ENCODE assay signal across 8 cellular contexts in genomic region chr9:5799314-5799713, GRCh38. TPM values are rescaled to one million over a fixed set of nuclear protein-coding genes. Genes with fewer than 3 reads are reported as not detected.
DNase-seq lines count a peak whose midpoint lies in the region; ATAC-seq and TF ChIP-seq lines count a peak whose summit lies in the region.

No MANE protein-coding gene starts in this region.

- peak overlapping the region; percentile 55 for H3K27ac Mint-ChIP-seq in activated CD8-positive, alpha-beta T cell treated with anti-CD3 and anti-CD28 coated beads for 36 hours
- H3K27ac Mint-ChIP-seq in activated CD8-positive, alpha-beta T cell treated with anti-CD3 and anti-CD28 coated beads, Interleukin-2, amount 10 ng/mL, durations not matched to agents 7 days and 5 days = no peak overlapping the region

- H3K4me1 Mint-ChIP-seq in activated CD8-positive, alpha-beta T cell treated with anti-CD3 and anti-CD28 coated beads for 36 hours (ENCODE audit: low read depth) = peaks cover 34% of the 10 kb centered on the region
- H3K4me1 Mint-ChIP-seq in activated CD8-positive, alpha-beta T cell treated with anti-CD3 and anti-CD28 coated beads, Interleukin-2, amount 10 ng/mL, durations not matched to agents 7 days and 5 days (ENCODE audit: low read depth) = peaks cover 6% of the 10 kb centered on the region

- no peak overlapping the region for H3K4me3 Mint-ChIP-seq in activated CD8-positive, alpha-beta T cell treated with anti-CD3 and anti-CD28 coated beads for 36 hours
- H3K4me3 Mint-ChIP-seq in activated CD8-positive, alpha-beta T cell treated with anti-CD3 and anti-CD28 coated beads, Interleukin-2, amount 10 ng/mL, durations not matched to agents 7 days and 5 days = no peak overlapping the region

- H3K36me3 Mint-ChIP-seq in activated CD8-positive, alpha-beta T cell treated with anti-CD3 and anti-CD28 coated beads for 36 hours (ENCODE audit: low read depth) = peaks cover 17% of the 10 kb centered on the region
- peaks cover 52% of the 10 kb centered on the region for H3K36me3 Mint-ChIP-seq in activated CD8-positive, alpha-beta T cell treated with anti-CD3 and anti-CD28 coated beads, Interleukin-2, amount 10 ng/mL, durations not matched to agents 7 days and 5 days (ENCODE audit: low read depth)

- DNase-seq in activated CD8-positive, alpha-beta T cell treated with anti-CD3 and anti-CD28 coated beads for 36 hours = peak; percentile 25
- DNase-seq in activated CD8-positive, alpha-beta T cell treated with anti-CD3 and anti-CD28 coated beads, Interleukin-2, amount 10 ng/mL, durations not matched to agents 7 days and 5 days = no peak
- DNase-seq in NCI-H2227 (lab: John Stamatoyannopoulos, UW; ENCODE audit: unreplicated experiment) = peak; percentile 3
- DNase-seq in cerebellum (ENCODE audit: low spot score) = peak; percentile 34
- peak; percentile 70 to 80 for DNase-seq in lung microvascular endothelial cell (ENCODE audit: low read depth in 2 of 2)
- DNase-seq in NCI-H1436 treated with DMSO at 0.1 percent for 48 hours (lab: John Stamatoyannopoulos, UW) = no peak

- CTCF ChIA-PET in activated CD8-positive, alpha-beta T cell treated with anti-CD3 and anti-CD28 coated beads for 36 hours (lab: Charles Lee) = interaction anchor here (0.7 to 1.1 kb wide), 4 partner anchors 12 to 32 kb away, joined by 3 read pairs; no protein-coding TSS in a partner anchor
- CTCF ChIA-PET in activated CD8-positive, alpha-beta T cell treated with anti-CD3 and anti-CD28 coated beads, Interleukin-2, amount 10 ng/mL, durations not matched to agents 7 days and 5 days (lab: Charles Lee) = interaction anchor here (0.7 to 1.4 kb wide), 9 partner anchors 27 to 507 kb away, joined by 3 to 8 read pairs (median 3); partner anchors contain the start of gene ERMP1

- TF ChIP-seq CTCF in activated CD8-positive, alpha-beta T cell treated with anti-CD3 and anti-CD28 coated beads for 36 hours (IDR thresholded peaks at IDR 0.05) = peak; percentile 43

- intact Hi-C loops in activated CD8-positive, alpha-beta T cell treated with anti-CD3 and anti-CD28 coated beads for 36 hours (cut with micrococcal nuclease) = loop anchor here (5.0 kb wide), 1 partner anchor 253 kb away; no protein-coding TSS in a partner anchor

- H3K27me3 Mint-ChIP-seq in activated CD8-positive, alpha-beta T cell treated with anti-CD3 and anti-CD28 coated beads for 36 hours = no peaks in the 10 kb centered on the region
- no peaks in the 10 kb centered on the region for H3K27me3 Mint-ChIP-seq in activated CD8-positive, alpha-beta T cell treated with anti-CD3 and anti-CD28 coated beads, Interleukin-2, amount 10 ng/mL, durations not matched to agents 7 days and 5 days (ENCODE audit: low read depth)

- no peaks in the 10 kb centered on the region for H3K9me3 Mint-ChIP-seq in activated CD8-positive, alpha-beta T cell treated with anti-CD3 and anti-CD28 coated beads for 36 hours
- H3K9me3 Mint-ChIP-seq in activated CD8-positive, alpha-beta T cell treated with anti-CD3 and anti-CD28 coated beads, Interleukin-2, amount 10 ng/mL, durations not matched to agents 7 days and 5 days (ENCODE audit: insufficient read depth) = no peaks in the 10 kb centered on the region

- POLR2A ChIA-PET in activated CD8-positive, alpha-beta T cell treated with anti-CD3 and anti-CD28 coated beads for 36 hours (lab: Charles Lee) = no interaction called here
- POLR2A ChIA-PET in activated CD8-positive, alpha-beta T cell treated with anti-CD3 and anti-CD28 coated beads, Interleukin-2, amount 10 ng/mL, durations not matched to agents 7 days and 5 days (lab: Charles Lee) = no interaction called here

- no peak for ATAC-seq in activated CD8-positive, alpha-beta T cell treated with anti-CD3 and anti-CD28 coated beads for 36 hours
- ATAC-seq in activated CD8-positive, alpha-beta T cell treated with anti-CD3 and anti-CD28 coated beads, Interleukin-2, amount 10 ng/mL, durations not matched to agents 7 days and 5 days = no peak
- ATAC-seq in GM19452 (IDR thresholded peaks at IDR 0.05; ENCODE audit: unreplicated experiment) (no peak), GM18873 (IDR thresholded peaks at IDR 0.05; ENCODE audit: low FRiP score, unreplicated experiment) (no peak)

RNA-seq across cellular contexts. Expression of gene ERMP1, which starts 33.6 kb away (rescaled TPM):
- 10 to 100 TPM; 14.7 to 15.9 TPM for total RNA-seq in activated CD8-positive, alpha-beta T cell treated with anti-CD3 and anti-CD28 coated beads for 36 hours
- total RNA-seq in activated CD8-positive, alpha-beta T cell treated with anti-CD3 and anti-CD28 coated beads, Interleukin-2, amount 10 ng/mL, durations not matched to agents 7 days and 5 days = 10 to 100 TPM; 28.0 to 30.6 TPM
- total RNA-seq in cerebellum (24.9 TPM), lung microvascular endothelial cell (14.1 and 16.8 TPM in 2 replicates)

Comparison
In these comparisons a context has a peak if more than half of its experiments do, and no peak if none do; other contexts are left out.
1. DNase-seq: peak in activated CD8-positive, alpha-beta T cell treated with anti-CD3 and anti-CD28 coated beads for 36 hours (single experiment), NCI-H2227 (single experiment), cerebellum (single experiment) and lung microvascular endothelial cell (2 of 2); none in activated CD8-positive, alpha-beta T cell treated with anti-CD3 and anti-CD28 coated beads, Interleukin-2, amount 10 ng/mL, durations not matched to agents 7 days and 5 days (single experiment) and NCI-H1436 treated with DMSO at 0.1 percent for 48 hours (single experiment).